Comparison of ENCODE assay signal across 24 cellular contexts in the genomic region with DNA sequence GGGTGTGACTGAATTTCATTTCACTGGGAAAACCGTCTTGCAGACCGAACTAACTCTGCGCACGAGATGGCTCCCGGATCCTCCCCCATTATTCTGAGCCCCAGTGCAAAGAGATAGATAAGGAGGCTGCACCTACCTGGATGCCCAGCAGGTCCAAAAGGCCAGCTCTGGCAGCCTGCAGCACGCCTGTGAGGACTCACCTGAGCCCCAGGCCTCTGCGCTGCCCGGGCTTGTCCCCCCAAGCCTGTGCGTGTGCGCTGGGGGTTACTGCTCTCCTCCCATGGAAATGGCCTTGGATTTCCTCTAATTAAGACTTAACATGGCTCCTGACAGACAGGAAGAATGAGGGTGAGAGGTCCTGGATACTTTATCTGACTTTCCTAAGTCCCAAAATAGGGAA.
"Had no signal": no experiment of that assay in that cellular context is flagged by ENCODE, and none has a peak within 500 bp of the region (broad histone marks: within the 10 kb centered on the region; RNA-seq: fewer than 3 reads in every experiment).

No MANE protein-coding gene starts in this region.

- FAIRE-seq: HepG2, RCC 7860 had no signal

- H3K9me3 ChIP-seq: SJSA1 had no signal

- H3K27ac ChIP-seq: KMS-11, SJSA1, SK-N-MC had no signal

- H3K4me1 ChIP-seq: SJSA1 had no signal

- H3K36me3 ChIP-seq: SJSA1 had no signal

- H3K9ac ChIP-seq: KMS-11 had no signal

- H3K4me3 ChIP-seq: SJSA1, SK-N-MC had no signal

- H3K4me2 ChIP-seq: KMS-11 had no signal

- DNase-seq: IMR-90, Kasumi-1, MV-4-11, NCI-H1092, NCI-H1105 treated with DMSO at 0.1 percent for 48 hours, NCI-H1417 treated with DMSO at 0.1 percent for 48 hours, NCI-H146, NCI-H1694 treated with DMSO at 0.1 percent for 48 hours, NCI-H2029, NCI-H2081 treated with DMSO at 0.1 percent for 48 hours, NCI-H2171, NCI-H226, NCI-H446, NCI-H510A, NCI-H524 treated with DMSO at 0.1 percent for 48 hours, NCI-H774, Right ventricle myocardium superior, RPMI8226, SIG-M5 had no signal
